1 cellular context compared by ENCODE assay signal in genomic region chr3:43153189-43154083, GRCh38.
TF ChIP-seq lines count a peak whose summit lies in the region.

No MANE protein-coding gene starts in this region.

TF ChIP-seq in WTC11, 78 proteins besides CTCF, POLR2A, EP300 and RAD21 (continued from another document):
- TF ChIP-seq STAT6 (CRISPR knock-in tag; conservative IDR thresholded peaks at IDR 0.05; ENCODE audit: low read depth) (no peak), GABPB1 (CRISPR knock-in tag; IDR thresholded peaks at IDR 0.05) (no peak), ATF3 (CRISPR knock-in tag; conservative IDR thresholded peaks at IDR 0.05) (no peak), ZNF423 (CRISPR knock-in tag; IDR thresholded peaks at IDR 0.05) (no peak), PRRX2 (CRISPR knock-in tag; IDR thresholded peaks at IDR 0.05) (no peak), ZNF396 (CRISPR knock-in tag; IDR thresholded peaks at IDR 0.05; ENCODE audit: borderline replicate concordance) (no peak), GTF2I (CRISPR knock-in tag; conservative IDR thresholded peaks at IDR 0.05) (no peak), TCF7 (CRISPR knock-in tag; IDR thresholded peaks at IDR 0.05; ENCODE audit: low read depth) (no peak)
- TF ChIP-seq, protein P1, sequence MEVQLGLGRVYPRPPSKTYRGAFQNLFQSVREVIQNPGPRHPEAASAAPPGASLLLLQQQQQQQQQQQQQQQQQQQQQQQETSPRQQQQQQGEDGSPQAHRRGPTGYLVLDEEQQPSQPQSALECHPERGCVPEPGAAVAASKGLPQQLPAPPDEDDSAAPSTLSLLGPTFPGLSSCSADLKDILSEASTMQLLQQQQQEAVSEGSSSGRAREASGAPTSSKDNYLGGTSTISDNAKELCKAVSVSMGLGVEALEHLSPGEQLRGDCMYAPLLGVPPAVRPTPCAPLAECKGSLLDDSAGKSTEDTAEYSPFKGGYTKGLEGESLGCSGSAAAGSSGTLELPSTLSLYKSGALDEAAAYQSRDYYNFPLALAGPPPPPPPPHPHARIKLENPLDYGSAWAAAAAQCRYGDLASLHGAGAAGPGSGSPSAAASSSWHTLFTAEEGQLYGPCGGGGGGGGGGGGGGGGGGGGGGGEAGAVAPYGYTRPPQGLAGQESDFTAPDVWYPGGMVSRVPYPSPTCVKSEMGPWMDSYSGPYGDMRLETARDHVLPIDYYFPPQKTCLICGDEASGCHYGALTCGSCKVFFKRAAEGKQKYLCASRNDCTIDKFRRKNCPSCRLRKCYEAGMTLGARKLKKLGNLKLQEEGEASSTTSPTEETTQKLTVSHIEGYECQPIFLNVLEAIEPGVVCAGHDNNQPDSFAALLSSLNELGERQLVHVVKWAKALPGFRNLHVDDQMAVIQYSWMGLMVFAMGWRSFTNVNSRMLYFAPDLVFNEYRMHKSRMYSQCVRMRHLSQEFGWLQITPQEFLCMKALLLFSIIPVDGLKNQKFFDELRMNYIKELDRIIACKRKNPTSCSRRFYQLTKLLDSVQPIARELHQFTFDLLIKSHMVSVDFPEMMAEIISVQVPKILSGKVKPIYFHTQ (CRISPR knock-in tag; IDR thresholded peaks at IDR 0.05) = no peak
- TF ChIP-seq, protein P2, sequence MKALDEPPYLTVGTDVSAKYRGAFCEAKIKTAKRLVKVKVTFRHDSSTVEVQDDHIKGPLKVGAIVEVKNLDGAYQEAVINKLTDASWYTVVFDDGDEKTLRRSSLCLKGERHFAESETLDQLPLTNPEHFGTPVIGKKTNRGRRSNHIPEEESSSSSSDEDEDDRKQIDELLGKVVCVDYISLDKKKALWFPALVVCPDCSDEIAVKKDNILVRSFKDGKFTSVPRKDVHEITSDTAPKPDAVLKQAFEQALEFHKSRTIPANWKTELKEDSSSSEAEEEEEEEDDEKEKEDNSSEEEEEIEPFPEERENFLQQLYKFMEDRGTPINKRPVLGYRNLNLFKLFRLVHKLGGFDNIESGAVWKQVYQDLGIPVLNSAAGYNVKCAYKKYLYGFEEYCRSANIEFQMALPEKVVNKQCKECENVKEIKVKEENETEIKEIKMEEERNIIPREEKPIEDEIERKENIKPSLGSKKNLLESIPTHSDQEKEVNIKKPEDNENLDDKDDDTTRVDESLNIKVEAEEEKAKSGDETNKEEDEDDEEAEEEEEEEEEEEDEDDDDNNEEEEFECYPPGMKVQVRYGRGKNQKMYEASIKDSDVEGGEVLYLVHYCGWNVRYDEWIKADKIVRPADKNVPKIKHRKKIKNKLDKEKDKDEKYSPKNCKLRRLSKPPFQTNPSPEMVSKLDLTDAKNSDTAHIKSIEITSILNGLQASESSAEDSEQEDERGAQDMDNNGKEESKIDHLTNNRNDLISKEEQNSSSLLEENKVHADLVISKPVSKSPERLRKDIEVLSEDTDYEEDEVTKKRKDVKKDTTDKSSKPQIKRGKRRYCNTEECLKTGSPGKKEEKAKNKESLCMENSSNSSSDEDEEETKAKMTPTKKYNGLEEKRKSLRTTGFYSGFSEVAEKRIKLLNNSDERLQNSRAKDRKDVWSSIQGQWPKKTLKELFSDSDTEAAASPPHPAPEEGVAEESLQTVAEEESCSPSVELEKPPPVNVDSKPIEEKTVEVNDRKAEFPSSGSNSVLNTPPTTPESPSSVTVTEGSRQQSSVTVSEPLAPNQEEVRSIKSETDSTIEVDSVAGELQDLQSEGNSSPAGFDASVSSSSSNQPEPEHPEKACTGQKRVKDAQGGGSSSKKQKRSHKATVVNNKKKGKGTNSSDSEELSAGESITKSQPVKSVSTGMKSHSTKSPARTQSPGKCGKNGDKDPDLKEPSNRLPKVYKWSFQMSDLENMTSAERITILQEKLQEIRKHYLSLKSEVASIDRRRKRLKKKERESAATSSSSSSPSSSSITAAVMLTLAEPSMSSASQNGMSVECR (CRISPR knock-in tag; IDR thresholded peaks at IDR 0.05; ENCODE audit: borderline replicate concordance) = no peak
TF ChIP-seq in WTC11: peak in this region for 0.
